In genomic region chr22:38201371-38201717, GRCh38 we compare ENCODE assay signal across 8 cellular contexts. TPM values are rescaled to one million over a fixed set of nuclear protein-coding genes. Genes with fewer than 3 reads are reported as not detected.
DNase-seq lines count a peak whose midpoint lies in the region; ATAC-seq and TF ChIP-seq lines count a peak whose summit lies in the region.

No MANE protein-coding gene starts in this region.

- 0 out of 2 replicates have a peak, but pooled peaks cover 12% of the 10 kb centered on the region for H3F3A ChIP-seq in GM23338 (replicated peaks; ENCODE audit: low read depth)

- peaks cover 16% of the 10 kb centered on the region for H3K27me3 ChIP-seq in GM23338 (ENCODE audit: insufficient read depth)

- H3K36me3 Mint-ChIP-seq in GM23338 (ENCODE audit: low read depth) (no peaks in the 10 kb centered on the region; the same call in 2 of the 3 replicates), WTC11 (no peaks in the 10 kb centered on the region), glutamatergic neuron (ENCODE audit: unreplicated experiment) (no peaks in the 10 kb centered on the region)

- no peak overlapping the region for H3K27ac ChIP-seq in GM23338 (ENCODE audit: low read depth)
- peak overlapping the region in 20 of 21 experiments; percentile 1 to 100 (median 94) for H3K27ac ChIP-seq in skin epidermis

- H3K27ac Mint-ChIP-seq in GM23338: no peak overlapping the region
- H3K27ac Mint-ChIP-seq in WTC11: peak overlapping the region; percentile 25
- peak overlapping the region; percentile 65 for H3K27ac Mint-ChIP-seq in glutamatergic neuron (ENCODE audit: unreplicated experiment)

- H3K9me3 Mint-ChIP-seq in GM23338 (no peaks in the 10 kb centered on the region; the same call in 2 of the 3 replicates), WTC11 (no peaks in the 10 kb centered on the region), glutamatergic neuron (ENCODE audit: unreplicated experiment) (peaks cover 9% of the 10 kb centered on the region)

- no peaks in the 10 kb centered on the region for H3K9me2 ChIP-seq in GM23338 (ENCODE audit: insufficient read depth)

- H3K79me2 ChIP-seq in GM23338 (replicated peaks; ENCODE audit: insufficient read depth): 0 out of 2 replicates have a peak, but pooled peaks cover 5% of the 10 kb centered on the region

- peak overlapping the region; percentile 98 for H2AFZ ChIP-seq in GM23338

- H3K4me3 ChIP-seq in GM23338: peak overlapping the region; percentile 85
- peak overlapping the region; percentile 56 to 93 (median 80) for H3K4me3 ChIP-seq in skin epidermis

- POLR2A ChIA-PET in WTC11 (lab: Charles Lee): interaction anchor here (0.6 to 1.8 kb wide), 5 partner anchors 13 to 51 kb away, joined by 3 to 8 read pairs (median 5); partner anchors contain the start of gene PLA2G6

- H3K4me1 Mint-ChIP-seq in GM23338 (peaks cover 13% of the 10 kb centered on the region), WTC11 (peaks cover 12% of the 10 kb centered on the region), glutamatergic neuron (ENCODE audit: low read depth, unreplicated experiment) (peaks cover 5% of the 10 kb centered on the region)

- ATAC-seq in GM23338: no peak
- no peak for ATAC-seq in WTC11
- no peak for ATAC-seq in HG03378 (IDR thresholded peaks at IDR 0.05; ENCODE audit: unreplicated experiment)

- H3K4me2 ChIP-seq in GM23338: peak overlapping the region; percentile 99

- H3K27me3 Mint-ChIP-seq in GM23338 (ENCODE audit: insufficient read depth, low read depth, poor library complexity): peaks cover 17% of the 10 kb centered on the region
- H3K27me3 Mint-ChIP-seq in WTC11 (ENCODE audit: low read depth): peaks cover 54% of the 10 kb centered on the region
- H3K27me3 Mint-ChIP-seq in glutamatergic neuron (ENCODE audit: unreplicated experiment): peaks cover 8% of the 10 kb centered on the region

- H4K20me1 ChIP-seq in GM23338 (replicated peaks; ENCODE audit: insufficient read depth): peaks cover 8% of the 10 kb centered on the region; the same call in 1 of the 2 replicates

- CTCF ChIA-PET in WTC11 (lab: Charles Lee): interaction anchor here (0.7 to 2.2 kb wide), 11 partner anchors 11 to 171 kb away, joined by 3 to 18 read pairs (median 5); partner anchors contain the start of gene PLA2G6

- TF ChIP-seq CTCF in GM23338 (conservative IDR thresholded peaks at IDR 0.05; ENCODE audit: low read depth in 2 of 2): no peak
- no peak for TF ChIP-seq CTCF in WTC11 (IDR thresholded peaks at IDR 0.05)
- TF ChIP-seq CTCF in glutamatergic neuron (IDR thresholded peaks at IDR 0.05; ENCODE audit: partially characterized antibody, unreplicated experiment): no peak
- no peak for TF ChIP-seq CTCF in GM20000 (IDR thresholded peaks at IDR 0.05; ENCODE audit: extremely low read depth, missing control alignments)

- H3K4me1 ChIP-seq in GM23338 (ENCODE audit: insufficient read depth): peaks cover 4% of the 10 kb centered on the region

- DNase-seq in GM23338 (ENCODE audit: low spot score) (no peak), WTC11 (ENCODE audit: low spot score) (no peak), glutamatergic neuron (no peak), NCI-H2171 treated with DMSO at 0.1 percent for 48 hours (lab: John Stamatoyannopoulos, UW) (no peak), Kasumi-1 (lab: John Stamatoyannopoulos, UW) (no peak), GM20000 (ENCODE audit: low spot score) (no peak)

- no peaks in the 10 kb centered on the region for H3K36me3 ChIP-seq in GM23338 (ENCODE audit: insufficient read depth)

- peak overlapping the region; percentile 81 for H3K4me3 Mint-ChIP-seq in GM23338
- peak overlapping the region; percentile 78 for H3K4me3 Mint-ChIP-seq in WTC11
- peak overlapping the region; percentile 81 for H3K4me3 Mint-ChIP-seq in glutamatergic neuron (ENCODE audit: unreplicated experiment)

TF ChIP-seq in GM23338, 12 proteins besides CTCF, POLR2A, EP300 and RAD21 (continues in another document):
- TF ChIP-seq JUNB (IDR thresholded peaks at IDR 0.05; ENCODE audit: unreplicated experiment) (no peak), POLR2AphosphoS5 (IDR thresholded peaks at IDR 0.05; ENCODE audit: low read depth) (no peak), EZH2phosphoT487 (IDR thresholded peaks at IDR 0.05; ENCODE audit: unreplicated experiment) (no peak)

TF ChIP-seq in WTC11, 78 proteins besides CTCF, POLR2A, EP300 and RAD21 (continues in another document):
- TF ChIP-seq ZNF121 (CRISPR knock-in tag; IDR thresholded peaks at IDR 0.05): no peak
- no peak for TF ChIP-seq KAT7 (CRISPR knock-in tag; IDR thresholded peaks at IDR 0.05; ENCODE audit: borderline replicate concordance)
- TF ChIP-seq ZNF512 (CRISPR knock-in tag; IDR thresholded peaks at IDR 0.05; ENCODE audit: borderline replicate concordance): no peak
- no peak for TF ChIP-seq ATF1 (CRISPR knock-in tag; IDR thresholded peaks at IDR 0.05)
- TF ChIP-seq ZBTB21 (CRISPR knock-in tag; IDR thresholded peaks at IDR 0.05; ENCODE audit: borderline replicate concordance): no peak
- TF ChIP-seq NR3C1 (CRISPR knock-in tag; conservative IDR thresholded peaks at IDR 0.05; ENCODE audit: low read depth): no peak
- TF ChIP-seq ESRRA (CRISPR knock-in tag; IDR thresholded peaks at IDR 0.05; ENCODE audit: borderline replicate concordance): no peak
- no peak for TF ChIP-seq ZSCAN18 (CRISPR knock-in tag; IDR thresholded peaks at IDR 0.05)
- TF ChIP-seq RELA (CRISPR knock-in tag; IDR thresholded peaks at IDR 0.05; ENCODE audit: borderline replicate concordance): no peak
- TF ChIP-seq TCF7 (CRISPR knock-in tag; IDR thresholded peaks at IDR 0.05; ENCODE audit: low read depth): no peak
- TF ChIP-seq NR2C2 (CRISPR knock-in tag; IDR thresholded peaks at IDR 0.05): no peak
- TF ChIP-seq ZNF281 (CRISPR knock-in tag; IDR thresholded peaks at IDR 0.05): no peak
- no peak for TF ChIP-seq ZBTB43 (CRISPR knock-in tag; IDR thresholded peaks at IDR 0.05)

RNA-seq across cellular contexts. Expression of gene MAFF, which starts 0.5 kb away (rescaled TPM):
- 7.7 and 8.9 TPM in 2 replicates for total RNA-seq in GM23338 (2014; rRNA removed; shearing (Covaris generic))
- polyA plus RNA-seq in GM23338 (2016; fragmentation: Nextera tagmentation; extraction: Ambion mirVana): 2.2 and 2.3 TPM in 2 replicates
- total RNA-seq in WTC11 (2021) (4.6 to 6.1 TPM (median 5.7 TPM) in 3 replicates), glutamatergic neuron (ENCODE audit: unreplicated experiment) (1.8 TPM)

RNA-seq across cellular contexts. Expression of gene PLA2G6, which starts 19.7 kb away (rescaled TPM):
- total RNA-seq in GM23338 (2014; rRNA removed; shearing (Covaris generic)): 6.3 and 12.6 TPM in 2 replicates
- polyA plus RNA-seq in GM23338 (2016; fragmentation: Nextera tagmentation; extraction: Ambion mirVana): 4.5 and 5.8 TPM in 2 replicates
- total RNA-seq in WTC11 (2021) (29.9 to 44.1 TPM (median 37.6 TPM) in 3 replicates), glutamatergic neuron (ENCODE audit: unreplicated experiment) (42.2 TPM)
